In the genomic region with DNA sequence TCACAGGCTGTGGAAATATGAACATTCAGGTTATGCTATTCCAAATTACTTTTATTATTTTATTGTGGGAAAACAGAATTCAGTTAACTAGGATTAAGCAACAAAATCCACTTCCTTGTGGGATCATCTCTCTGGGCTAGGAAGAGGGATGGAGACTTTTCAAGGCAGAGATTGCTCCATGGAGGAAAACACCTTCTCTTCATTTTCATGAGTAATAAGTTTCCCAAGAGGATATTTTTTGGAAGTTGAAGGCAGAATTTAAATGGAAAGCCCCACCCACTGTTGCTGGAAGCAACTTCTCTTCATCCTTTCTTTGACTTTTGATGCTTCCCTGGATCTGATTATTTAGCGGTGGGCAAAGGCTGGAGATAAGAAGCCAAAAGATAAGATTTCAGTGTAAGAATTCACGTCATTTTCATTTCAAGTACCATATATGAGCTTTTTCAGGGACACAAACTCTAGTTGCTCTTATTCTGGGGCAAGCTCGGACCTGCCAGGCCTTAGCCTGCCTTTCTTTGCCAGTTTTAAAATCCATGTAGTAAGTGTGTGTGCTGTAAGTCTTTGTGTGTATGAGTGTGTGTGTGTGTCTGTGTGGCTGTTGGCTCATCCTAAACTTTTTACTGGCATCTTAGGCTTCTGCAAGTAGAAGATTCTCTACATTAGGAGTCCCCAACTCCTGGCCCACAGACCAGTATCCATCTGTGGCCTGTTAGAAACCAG, we compare ENCODE assay signal across 21 cellular contexts. TPM values are rescaled to one million over a fixed set of nuclear protein-coding genes. Genes with fewer than 3 reads are reported as not detected.
"Had no signal": no experiment of that assay in that cellular context is flagged by ENCODE, and none has a peak within 500 bp of the region (broad histone marks: within the 10 kb centered on the region; RNA-seq: fewer than 3 reads in every experiment).

No MANE protein-coding gene starts in this region.

- H3K27me3 Mint-ChIP-seq: naive thymus-derived CD8-positive, alpha-beta T cell; stimulated activated memory B cell treated with anti-CD40 and anti-IgM and Interleukin-4, amounts not matched to agents 10 μg/mL and 1 μg/mL and 100 μg/mL, for 72 hours had no signal

- H3K4me1 ChIP-seq: adrenal gland had no signal

- H3K36me3 Mint-ChIP-seq: brain; naive thymus-derived CD8-positive, alpha-beta T cell; stimulated activated memory B cell treated with anti-CD40 and anti-IgM and Interleukin-4, amounts not matched to agents 10 μg/mL and 1 μg/mL and 100 μg/mL, for 72 hours had no signal

- H3K9me3 ChIP-seq: adrenal gland had no signal

- H3K27ac ChIP-seq: adrenal gland had no signal

- H3K4me3 ChIP-seq: adrenal gland had no signal

- H3K4me1 Mint-ChIP-seq: brain had no signal

- H3K36me3 ChIP-seq: adrenal gland had no signal

- DNase-seq: activated CD4-positive, alpha-beta T cell treated with anti-CD3 and anti-CD28 coated beads, Interleukin-2, amount 50 U/mL, for 4 hours; activated CD4-positive, CD25-positive, alpha-beta regulatory T cell treated with anti-CD3 and anti-CD28 coated beads, Interleukin-2, amount 50 U/mL, for 72 hours; activated effector memory CD4-positive, alpha-beta T cell treated with Interleukin-2 at 50 U/mL for 16 hours; activated naive CD4-positive, alpha-beta T cell treated with anti-CD3 and anti-CD28 coated beads, Interleukin-2, amount 50 U/mL, for 16 hours; adrenal gland; effector memory CD8-positive, alpha-beta T cell; foreskin melanocyte; kidney glomerular epithelial cell; left ventricle myocardium superior; mesenchymal stem cell; naive thymus-derived CD8-positive, alpha-beta T cell; posterior cingulate gyrus; stimulated activated CD4-positive, alpha-beta T cell treated with anti-CD3 and anti-CD28 coated beads, Interleukin-2, amount 100 ng/mL, for 48 hours; T-helper 1 cell had no signal

- ATAC-seq: effector memory CD8-positive, alpha-beta T cell; left ventricle myocardium superior; naive thymus-derived CD8-positive, alpha-beta T cell; stimulated activated memory B cell treated with anti-CD40 and anti-IgM and Interleukin-4, amounts not matched to agents 10 μg/mL and 1 μg/mL and 100 μg/mL, for 72 hours had no signal

- H3K9me3 Mint-ChIP-seq: dendritic cell treated with granulocyte-macrophage colony-stimulating factor and Interleukin-4, amounts not matched to agents 40 ng/mL and 50 ng/mL, for 4 days; effector memory CD8-positive, alpha-beta T cell; naive thymus-derived CD8-positive, alpha-beta T cell had no signal

- H3K4me3 Mint-ChIP-seq: brain; dendritic cell treated with granulocyte-macrophage colony-stimulating factor and Interleukin-4, amounts not matched to agents 40 ng/mL and 50 ng/mL, for 4 days; effector memory CD8-positive, alpha-beta T cell; naive thymus-derived CD8-positive, alpha-beta T cell; stimulated activated memory B cell treated with anti-CD40 and anti-IgM and Interleukin-4, amounts not matched to agents 10 μg/mL and 1 μg/mL and 100 μg/mL, for 72 hours had no signal

- H3K27ac Mint-ChIP-seq: brain; dendritic cell treated with granulocyte-macrophage colony-stimulating factor and Interleukin-4, amounts not matched to agents 40 ng/mL and 50 ng/mL, for 4 days; effector memory CD8-positive, alpha-beta T cell; stimulated activated memory B cell treated with anti-CD40 and anti-IgM and Interleukin-4, amounts not matched to agents 10 μg/mL and 1 μg/mL and 100 μg/mL, for 72 hours had no signal

RNA-seq across cellular contexts. Expression of gene IL24, which starts 11.7 kb away (rescaled TPM):
- total RNA-seq: adrenal gland; cerebellum; left ventricle myocardium superior; mucosa of gallbladder; naive thymus-derived CD8-positive, alpha-beta T cell; ureter had no signal

RNA-seq across cellular contexts. Expression of gene IL20, which starts 20.1 kb away (rescaled TPM):
- total RNA-seq: cerebellum; epithelial cell of proximal tubule; left ventricle myocardium superior; mucosa of gallbladder; naive thymus-derived CD8-positive, alpha-beta T cell; ureter had no signal

RNA-seq across cellular contexts. Expression of gene FCMR, which starts 36.2 kb away (rescaled TPM):
- total RNA-seq: cerebellum, epithelial cell of proximal tubule had no signal
